28 cellular contexts compared by ENCODE assay signal in genomic region chr1:243564814-243565213, GRCh38.
"Had no signal": no experiment of that assay in that cellular context is flagged by ENCODE, and none has a peak within 500 bp of the region (broad histone marks: within the 10 kb centered on the region; RNA-seq: fewer than 3 reads in every experiment).

No MANE protein-coding gene starts in this region.

- H3K27me3 ChIP-seq: colonic mucosa, esophagus squamous epithelium, gastrocnemius medialis, heart right ventricle, left lung had no signal

- FAIRE-seq: endometrium, islet of Langerhans, keratinocyte had no signal

- H3K4me3 ChIP-seq: colonic mucosa, esophagus squamous epithelium, gastrocnemius medialis, heart right ventricle, left lung, lung had no signal

- H3K4me1 ChIP-seq: colonic mucosa, esophagus squamous epithelium, gastrocnemius medialis, heart right ventricle, left lung had no signal

- H3K9me3 Mint-ChIP-seq: dendritic cell treated with granulocyte-macrophage colony-stimulating factor and Interleukin-4, amounts not matched to agents 40 ng/mL and 50 ng/mL, for 4 days; effector memory CD8-positive, alpha-beta T cell had no signal

- DNase-seq: colonic mucosa; cortex of kidney; effector CD8-positive, alpha-beta T cell; effector memory CD8-positive, alpha-beta T cell; endodermal cell; erythroblast; esophagus squamous epithelium; foreskin fibroblast; foreskin melanocyte; gastrocnemius medialis; glutamatergic neuron; head of caudate nucleus; heart right ventricle; hippocampal formation; left cardiac atrium; left lung; left ventricle myocardium superior; mammary epithelial cell; mesendoderm; midbrain had no signal

- ATAC-seq: effector memory CD8-positive, alpha-beta T cell; esophagus mucosa; gastrocnemius medialis; heart right ventricle; left cardiac atrium; left lung; left ventricle myocardium superior had no signal

- H3K27ac ChIP-seq: colonic mucosa, epithelial cell of prostate, esophagus squamous epithelium, gastrocnemius medialis, heart right ventricle, left lung had no signal

- H3K9me3 ChIP-seq: colonic mucosa, esophagus squamous epithelium, gastrocnemius medialis, left lung had no signal

- H3K4me3 Mint-ChIP-seq: dendritic cell treated with granulocyte-macrophage colony-stimulating factor and Interleukin-4, amounts not matched to agents 40 ng/mL and 50 ng/mL, for 4 days; effector memory CD8-positive, alpha-beta T cell; endodermal cell; memory B cell had no signal

- H3K27me3 Mint-ChIP-seq: dendritic cell treated with granulocyte-macrophage colony-stimulating factor and Interleukin-4, amounts not matched to agents 40 ng/mL and 50 ng/mL, for 4 days; effector memory CD8-positive, alpha-beta T cell; memory B cell had no signal

- H3K36me3 ChIP-seq: colonic mucosa, gastrocnemius medialis had no signal

- H3K27ac Mint-ChIP-seq: dendritic cell treated with granulocyte-macrophage colony-stimulating factor and Interleukin-4, amounts not matched to agents 40 ng/mL and 50 ng/mL, for 4 days; effector memory CD8-positive, alpha-beta T cell; memory B cell had no signal
